ENCODE assay signal across 8 cellular contexts in genomic region chr10:113093188-113094113, GRCh38.
DNase-seq lines count a peak whose midpoint lies in the region; ATAC-seq and TF ChIP-seq lines count a peak whose summit lies in the region.

No MANE protein-coding gene starts in this region.

- peaks cover 21% of the 10 kb centered on the region for H3K4me1 ChIP-seq in CD4-positive, alpha-beta memory T cell (ENCODE audit: insufficient read depth, low read length)
- H3K4me1 ChIP-seq in HAP-1 (peaks cover 11% of the 10 kb centered on the region), SJCRH30 (peaks cover 1% of the 10 kb centered on the region; the same call in 1 of the 2 replicates)

- no peaks in the 10 kb centered on the region for H3K36me3 ChIP-seq in CD4-positive, alpha-beta memory T cell (ENCODE audit: insufficient read depth, low read length)
- H3K36me3 ChIP-seq in HAP-1 (replicated peaks) (0 out of 2 replicates have a peak, but pooled peaks cover 3% of the 10 kb centered on the region), SJCRH30 (peaks cover 8% of the 10 kb centered on the region; the same call in 1 of the 2 replicates)

- CTCF ChIA-PET in CD4-positive, alpha-beta memory T cell (lab: Charles Lee; ENCODE audit: partially characterized antibody): no interaction called here
- CTCF ChIA-PET in RWPE1 (lab: Yijun Ruan, JAX): interaction anchor here (0.5 to 0.7 kb wide), 2 partner anchors 10 to 618 kb away, joined by 3 to 4 read pairs; no protein-coding TSS in a partner anchor

- H3K4me3 ChIP-seq in CD4-positive, alpha-beta memory T cell (ENCODE audit: low read length in 2 of 2): no peak overlapping the region
- no peak overlapping the region for H3K4me3 ChIP-seq in HAP-1
- no peak overlapping the region for H3K4me3 ChIP-seq in SJCRH30

- H3K9me3 ChIP-seq in CD4-positive, alpha-beta memory T cell (ENCODE audit: control insufficient read depth in 1 of 2, low read length in 2 of 2): no peaks in the 10 kb centered on the region
- H3K9me3 ChIP-seq in HAP-1 (no peaks in the 10 kb centered on the region), SJCRH30 (replicated peaks) (no peaks in the 10 kb centered on the region)

- peak in 1 of 5 donors; percentile 1 for DNase-seq in CD4-positive, alpha-beta memory T cell
- DNase-seq in HAP-1 (ENCODE audit: low spot score in 2 of 2) (peak; percentile 7 to 63), RWPE1 (ENCODE audit: low spot score) (peak; percentile 83), left colon (peak; percentile 43 to 54), SJCRH30 (no peak), activated T-cell treated with anti-CD3 and anti-CD28 coated beads for 4 hours (no peak), GM13977 (ENCODE audit: low spot score) (no peak)

- intact Hi-C loops in CD4-positive, alpha-beta memory T cell (cut with micrococcal nuclease): no loop called here
- intact Hi-C loops in left colon (cut with DNase I, micrococcal nuclease): loop anchor here in 1 of 2 donors (10.0 kb wide), 1 partner anchor 139 kb away; the partner anchor contains the start of gene TCF7L2

- ATAC-seq in left colon (peak; percentile 82), HG03469 (IDR thresholded peaks at IDR 0.05; ENCODE audit: unreplicated experiment) (no peak)

- peaks cover 0 to 6% (median under 1%) of the 10 kb centered on the region in 8 donors for H3K9me3 Mint-ChIP-seq in CD4-positive, alpha-beta memory T cell

- no peaks in the 10 kb centered on the region for H3K27me3 ChIP-seq in CD4-positive, alpha-beta memory T cell (ENCODE audit: insufficient read depth, low read length)
- H3K27me3 ChIP-seq in HAP-1 (ENCODE audit: low read depth): no peaks in the 10 kb centered on the region
- no peaks in the 10 kb centered on the region for H3K27me3 ChIP-seq in SJCRH30

- H3K27me3 Mint-ChIP-seq in CD4-positive, alpha-beta memory T cell: no peaks in the 10 kb centered on the region

- no peak overlapping the region for H3K27ac ChIP-seq in CD4-positive, alpha-beta memory T cell (ENCODE audit: low read depth, low read length)
- H3K27ac ChIP-seq in RWPE1: peak overlapping the region; percentile 79
- H3K27ac ChIP-seq in SJCRH30: no peak overlapping the region

- POLR2A ChIA-PET in CD4-positive, alpha-beta memory T cell (lab: Charles Lee; ENCODE audit: partially characterized antibody): no interaction called here
- POLR2A ChIA-PET in RWPE1 (lab: Yijun Ruan, JAX; ENCODE audit: low non-redundant PET): no interaction called here

- in situ Hi-C loops in HAP-1 (cut with MboI; ENCODE audit: low sequenced_read_pairs) (no loop called here), GM13977 (cut with MboI; ENCODE audit: low pct_unique_long_range_greater_than_20kb, low sequenced_read_pairs, unreplicated experiment) (no loop called here)

- TF ChIP-seq CTCF in RWPE1 (conservative IDR thresholded peaks at IDR 0.05; ENCODE audit: low read depth) (no peak), GM13977 (IDR thresholded peaks at IDR 0.05; ENCODE audit: extremely low read depth, insufficient read depth, missing control alignments) (no peak)

- peak overlapping the region in 7 of 8 donors; percentile 3 to 52 (median 42) for H3K4me3 Mint-ChIP-seq in CD4-positive, alpha-beta memory T cell

- peaks cover 17 to 30% (median 21%) of the 10 kb centered on the region in 4 donors for H3K4me1 Mint-ChIP-seq in CD4-positive, alpha-beta memory T cell

- peaks cover 0 to 2% of the 10 kb centered on the region in 2 donors for H3K36me3 Mint-ChIP-seq in CD4-positive, alpha-beta memory T cell

- H3K27ac Mint-ChIP-seq in CD4-positive, alpha-beta memory T cell: peak overlapping the region in 3 of 7 donors; percentile 29 to 47 (median 32)

Comparison
In these comparisons a context has a peak if more than half of its experiments do, and no peak if none do; other contexts are left out.
1. DNase-seq: peak in HAP-1 (2 of 2), RWPE1 (single experiment) and left colon (2 of 2); none in SJCRH30 (0 of 2), activated T-cell treated with anti-CD3 and anti-CD28 coated beads for 4 hours (single experiment) and GM13977 (single experiment).